In the genomic region with DNA sequence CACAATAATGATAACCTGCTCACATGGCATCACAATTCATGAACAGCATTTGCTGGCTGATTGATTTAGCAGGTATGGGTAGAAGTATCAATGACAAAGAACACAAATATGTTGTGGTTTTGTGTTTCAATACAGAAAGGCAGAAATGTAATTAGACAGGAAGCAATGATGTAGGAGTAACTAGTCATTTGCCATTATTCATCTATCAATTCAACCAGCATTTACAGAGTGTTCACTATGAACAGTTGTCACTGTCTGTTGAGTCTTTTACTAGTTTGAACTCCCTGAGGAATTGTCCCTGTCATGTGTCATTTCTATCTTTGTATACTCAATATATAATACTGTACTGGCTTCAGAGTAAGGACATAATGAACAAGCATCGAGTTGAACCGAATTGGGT, we compare ENCODE assay signal across 17 cellular contexts. TPM values are rescaled to one million over a fixed set of nuclear protein-coding genes. Genes with fewer than 3 reads are reported as not detected.
DNase-seq lines count a peak whose midpoint lies in the region; ATAC-seq, FAIRE-seq and TF ChIP-seq lines count a peak whose summit lies in the region.
"Had no signal": no experiment of that assay in that cellular context is flagged by ENCODE, and none has a peak within 500 bp of the region (broad histone marks: within the 10 kb centered on the region; RNA-seq: fewer than 3 reads in every experiment).

No MANE protein-coding gene starts in this region.

- H3K4me3 ChIP-seq in esophagus muscularis mucosa = no peak overlapping the region
- H3K4me3 ChIP-seq: mucosa of descending colon had no signal

- no peaks in the 10 kb centered on the region for H3K27me3 ChIP-seq in esophagus muscularis mucosa

- WGBS in esophagus muscularis mucosa = 93% methylated on average over 2 of the region's 2 CpGs

- no peak overlapping the region for H3K27ac ChIP-seq in esophagus muscularis mucosa (replicated peaks in 1 of 4)

- peaks cover 0 to 7% (median 0%) of the 10 kb centered on the region in 4 donors for H3K4me1 ChIP-seq in esophagus muscularis mucosa

- H3K9me3 ChIP-seq in esophagus muscularis mucosa = no peaks in the 10 kb centered on the region
- H3K9me3 ChIP-seq: mucosa of descending colon had no signal

- peak; percentile 57 for FAIRE-seq in H54 (lab: Jason Lieb, UNC)

- TF ChIP-seq POLR2A in H54 (IDR thresholded peaks at IDR 0.05; ENCODE audit: low read depth, low read length) = no peak
- no peak for TF ChIP-seq POLR2A in esophagus muscularis mucosa (IDR thresholded peaks at IDR 0.05; ENCODE audit: low read depth)

- intact Hi-C loops in esophagus muscularis mucosa (cut with DNase I) = no loop called here

- ATAC-seq in GM18520 (IDR thresholded peaks at IDR 0.05; ENCODE audit: unreplicated experiment) (peak; percentile 68), GM21576 (IDR thresholded peaks at IDR 0.05; ENCODE audit: unreplicated experiment) (no peak)
- ATAC-seq: activated T-cell treated with anti-CD3 and anti-CD28 coated beads, Interleukin-2, amount 50 U/mL, for 4 hours; mucosa of descending colon; T-cell had no signal

- no peak for TF ChIP-seq CTCF in esophagus muscularis mucosa (IDR thresholded peaks at IDR 0.05)

- TF ChIP-seq EP300 in esophagus muscularis mucosa (IDR thresholded peaks at IDR 0.05) = no peak

- no peaks in the 10 kb centered on the region for H3K36me3 ChIP-seq in esophagus muscularis mucosa

- DNase-seq in H54 (ENCODE audit: insufficient read length, low spot score) (no peak), HT1080 (ENCODE audit: low read depth) (peak; percentile 49), kidney glomerular epithelial cell (lab: John Stamatoyannopoulos, UW) (peak; percentile 35), esophagus muscularis mucosa (ENCODE audit: extremely low spot score) (no peak)
- DNase-seq in stimulated activated CD4-positive, alpha-beta T cell treated with anti-CD3 and anti-CD28 coated beads, Interleukin-4, amount 100 ng/mL, for 24 hours = no peak
- no peak for DNase-seq in NK-92 treated with Interleukin-12 subunit alpha and Interleukin-12 subunit beta, amount 100 ng/mL, for 24 hours (lab: John Stamatoyannopoulos, UW)
- DNase-seq: activated T-cell treated with anti-CD3 and anti-CD28 coated beads, Interleukin-2, amount 50 U/mL, for 4 hours; amygdala; cortex of kidney; DMS79; mucosa of descending colon; NCI-H1092 treated with DMSO at 0.1 percent for 48 hours; NCI-H446 treated with DMSO at 0.1 percent for 48 hours; stimulated activated CD4-positive, alpha-beta T cell treated with anti-CD3 and anti-CD28 coated beads, Interleukin-2, amount 100 ng/mL, for 24 hours; T-cell had no signal

RNA-seq across cellular contexts. Expression of gene ARHGAP24, which starts 51.5 kb away (rescaled TPM):
- 3.3 and 5.8 TPM in 2 replicates for total RNA-seq in HT1080 (2014; rRNA removed; shearing (Covaris generic))
- polyA plus RNA-seq in HT1080 (2015; cell fraction: cytosol; rRNA removed) = 2.6 and 3.1 TPM in 2 replicates
- 3.0 and 3.6 TPM in 2 replicates for polyA plus RNA-seq in HT1080 (2015; cell fraction: nucleus; rRNA removed)
- total RNA-seq in esophagus muscularis mucosa = 10 to 100 TPM; 17.6 to 30.2 (median 23.6) TPM

Comparison
In these comparisons a context has a peak if more than half of its experiments do, and no peak if none do; other contexts are left out.
1. DNase-seq: peak in HT1080 (single experiment) and kidney glomerular epithelial cell (single experiment); none in H54 (single experiment), stimulated activated CD4-positive, alpha-beta T cell treated with anti-CD3 and anti-CD28 coated beads, Interleukin-4, amount 100 ng/mL, for 24 hours (single experiment), NK-92 treated with Interleukin-12 subunit alpha and Interleukin-12 subunit beta, amount 100 ng/mL, for 24 hours (single experiment) and esophagus muscularis mucosa (single experiment).